28 cellular contexts compared by ENCODE assay signal in genomic region chr5:107367480-107367879, GRCh38.
"Had no signal": no experiment of that assay in that cellular context is flagged by ENCODE, and none has a peak within 500 bp of the region (broad histone marks: within the 10 kb centered on the region; RNA-seq: fewer than 3 reads in every experiment).

No MANE protein-coding gene starts in this region.

- H3K27me3 ChIP-seq: ascending aorta, brain microvascular endothelial cell, esophagus muscularis mucosa, foreskin keratinocyte, gastrocnemius medialis, heart left ventricle had no signal

- H3K27ac Mint-ChIP-seq: activated CD4-positive, alpha-beta memory T cell treated with anti-CD3 and anti-CD28 coated beads, Interleukin-2, amount 10 ng/mL, durations not matched to agents 7 days and 5 days; activated CD4-positive, alpha-beta T cell treated with anti-CD3 and anti-CD28 coated beads, Interleukin-2, amount 10 ng/mL, durations not matched to agents 7 days and 5 days; activated naive CD4-positive, alpha-beta T cell treated with anti-CD3 and anti-CD28 coated beads, Interleukin-2, amount 10 ng/mL, durations not matched to agents 7 days and 5 days; activated naive CD4-positive, alpha-beta T cell treated with anti-CD3 and anti-CD28 coated beads, Interleukin-2, amount 50 U/mL, for 72 hours; activated naive CD8-positive, alpha-beta T cell treated with anti-CD3 and anti-CD28 coated beads, Interleukin-2, amount 10 ng/mL, durations not matched to agents 7 days and 5 days; activated T-cell treated with anti-CD3 and anti-CD28 coated beads, Interleukin-2, amount 50 U/mL, for 24 hours; activated T-cell treated with anti-CD3 and anti-CD28 coated beads, Interleukin-2, amount 50 U/mL, for 72 hours; T-helper 17 cell had no signal

- H3K4me1 Mint-ChIP-seq: activated naive CD8-positive, alpha-beta T cell treated with anti-CD3 and anti-CD28 coated beads, Interleukin-2, amount 10 ng/mL, durations not matched to agents 7 days and 5 days had no signal

- H3K9me3 ChIP-seq: ascending aorta, esophagus muscularis mucosa, gastrocnemius medialis, heart left ventricle had no signal

- H3K4me3 ChIP-seq: ascending aorta, esophagus muscularis mucosa, gastrocnemius medialis, heart left ventricle had no signal

- H3K36me3 Mint-ChIP-seq: activated naive CD4-positive, alpha-beta T cell treated with anti-CD3 and anti-CD28 coated beads, Interleukin-2, amount 10 ng/mL, durations not matched to agents 7 days and 5 days; activated naive CD4-positive, alpha-beta T cell treated with anti-CD3 and anti-CD28 coated beads, Interleukin-2, amount 50 U/mL, for 72 hours; activated naive CD8-positive, alpha-beta T cell treated with anti-CD3 and anti-CD28 coated beads, Interleukin-2, amount 10 ng/mL, durations not matched to agents 7 days and 5 days had no signal

- DNase-seq: activated CD4-positive, alpha-beta memory T cell treated with anti-CD3 and anti-CD28 coated beads, Interleukin-2, amount 10 ng/mL, durations not matched to agents 7 days and 5 days; activated CD4-positive, alpha-beta T cell treated with anti-CD3 and anti-CD28 coated beads for 1 hour; activated CD4-positive, alpha-beta T cell treated with anti-CD3 and anti-CD28 coated beads for 4 hours; activated CD4-positive, alpha-beta T cell treated with anti-CD3 and anti-CD28 coated beads, Interleukin-2, amount 10 ng/mL, durations not matched to agents 7 days and 5 days; activated CD4-positive, alpha-beta T cell treated with anti-CD3 and anti-CD28 coated beads, Interleukin-2, amount 50 U/mL, for 4 hours; activated CD4-positive, CD25-positive, alpha-beta regulatory T cell; activated CD8-positive, alpha-beta memory T cell treated with anti-CD3 and anti-CD28 coated beads, Interleukin-2, amount 50 U/mL, for 48 hours; activated gamma-delta T cell; activated naive CD4-positive, alpha-beta T cell; activated naive CD4-positive, alpha-beta T cell treated with anti-CD3 and anti-CD28 coated beads, Interleukin-2, amount 10 ng/mL, durations not matched to agents 7 days and 5 days; activated naive CD8-positive, alpha-beta T cell treated with anti-CD3 and anti-CD28 coated beads, Interleukin-2, amount 10 ng/mL, durations not matched to agents 7 days and 5 days; activated T-cell treated with anti-CD3 and anti-CD28 coated beads for 4 hours; activated T-cell treated with anti-CD3 and anti-CD28 coated beads, Interleukin-2, amount 50 U/mL, for 24 hours; activated T-cell treated with anti-CD3 and anti-CD28 coated beads, Interleukin-2, amount 50 U/mL, for 72 hours; brain microvascular endothelial cell; cortex of kidney; dermis blood vessel endothelial cell; effector memory CD4-positive, alpha-beta T cell; erythroblast; foreskin keratinocyte; gastrocnemius medialis; glutamatergic neuron; heart left ventricle; T-helper 1 cell; T-helper 17 cell had no signal

- H3K4me1 ChIP-seq: ascending aorta, esophagus muscularis mucosa, foreskin keratinocyte had no signal

- H3K36me3 ChIP-seq: ascending aorta, brain microvascular endothelial cell, esophagus muscularis mucosa, gastrocnemius medialis, heart left ventricle had no signal

- H3K27ac ChIP-seq: ascending aorta, brain microvascular endothelial cell, esophagus muscularis mucosa, foreskin keratinocyte, gastrocnemius medialis, heart left ventricle had no signal

- ATAC-seq: activated naive CD4-positive, alpha-beta T cell treated with anti-CD3 and anti-CD28 coated beads, Interleukin-2, amount 50 U/mL, for 72 hours; activated T-cell treated with anti-CD3 and anti-CD28 coated beads, Interleukin-2, amount 50 U/mL, for 72 hours; foreskin keratinocyte; gastrocnemius medialis; heart left ventricle; T-helper 17 cell had no signal

- H3K9me3 Mint-ChIP-seq: activated CD4-positive, alpha-beta memory T cell treated with anti-CD3 and anti-CD28 coated beads, Interleukin-2, amount 10 ng/mL, durations not matched to agents 7 days and 5 days; activated CD4-positive, alpha-beta T cell treated with anti-CD3 and anti-CD28 coated beads, Interleukin-2, amount 10 ng/mL, durations not matched to agents 7 days and 5 days; activated naive CD4-positive, alpha-beta T cell treated with anti-CD3 and anti-CD28 coated beads, Interleukin-2, amount 10 ng/mL, durations not matched to agents 7 days and 5 days; activated T-cell treated with anti-CD3 and anti-CD28 coated beads, Interleukin-2, amount 50 U/mL, for 24 hours had no signal

- H3K4me3 Mint-ChIP-seq: activated CD4-positive, alpha-beta memory T cell treated with anti-CD3 and anti-CD28 coated beads, Interleukin-2, amount 10 ng/mL, durations not matched to agents 7 days and 5 days; activated CD4-positive, alpha-beta T cell treated with anti-CD3 and anti-CD28 coated beads, Interleukin-2, amount 10 ng/mL, durations not matched to agents 7 days and 5 days; activated naive CD4-positive, alpha-beta T cell treated with anti-CD3 and anti-CD28 coated beads, Interleukin-2, amount 10 ng/mL, durations not matched to agents 7 days and 5 days; activated naive CD8-positive, alpha-beta T cell treated with anti-CD3 and anti-CD28 coated beads, Interleukin-2, amount 10 ng/mL, durations not matched to agents 7 days and 5 days; activated T-cell treated with anti-CD3 and anti-CD28 coated beads, Interleukin-2, amount 50 U/mL, for 24 hours; activated T-cell treated with anti-CD3 and anti-CD28 coated beads, Interleukin-2, amount 50 U/mL, for 72 hours; T-helper 17 cell had no signal

- H3K27me3 Mint-ChIP-seq: activated CD4-positive, alpha-beta memory T cell treated with anti-CD3 and anti-CD28 coated beads, Interleukin-2, amount 10 ng/mL, durations not matched to agents 7 days and 5 days; activated naive CD4-positive, alpha-beta T cell treated with anti-CD3 and anti-CD28 coated beads, Interleukin-2, amount 10 ng/mL, durations not matched to agents 7 days and 5 days had no signal
